Comparison of ENCODE assay signal across 11 cellular contexts in genomic region chr20:19908586-19908985, GRCh38.
"Had no signal": no experiment of that assay in that cellular context is flagged by ENCODE, and none has a peak within 500 bp of the region (broad histone marks: within the 10 kb centered on the region; RNA-seq: fewer than 3 reads in every experiment).

No MANE protein-coding gene starts in this region.

- H3K36me3 ChIP-seq: right atrium auricular region, upper lobe of right lung, vagina had no signal

- H3K9me3 ChIP-seq: esophagus squamous epithelium, right atrium auricular region, tibial artery, upper lobe of right lung, vagina had no signal

- H3K4me3 ChIP-seq: esophagus squamous epithelium, right atrium auricular region, smooth muscle cell, tibial artery, upper lobe of right lung, vagina had no signal

- DNase-seq: dermis blood vessel endothelial cell; esophagus squamous epithelium; immature natural killer cell; natural killer cell; stimulated activated CD4-positive, alpha-beta T cell treated with anti-CD3 and anti-CD28 coated beads, Interleukin-2, amount 100 ng/mL, for 48 hours; stimulated activated naive CD4-positive, alpha-beta T cell treated with Interleukin-2 at 50 U/mL for 16 hours; tibial artery; upper lobe of right lung had no signal

- H3K27ac ChIP-seq: tibial artery had no signal

- ATAC-seq: natural killer cell, upper lobe of right lung had no signal

- H3K27me3 ChIP-seq: esophagus squamous epithelium, right atrium auricular region, tibial artery, upper lobe of right lung, vagina had no signal
